ENCODE assay signal across 27 cellular contexts in the genomic region with DNA sequence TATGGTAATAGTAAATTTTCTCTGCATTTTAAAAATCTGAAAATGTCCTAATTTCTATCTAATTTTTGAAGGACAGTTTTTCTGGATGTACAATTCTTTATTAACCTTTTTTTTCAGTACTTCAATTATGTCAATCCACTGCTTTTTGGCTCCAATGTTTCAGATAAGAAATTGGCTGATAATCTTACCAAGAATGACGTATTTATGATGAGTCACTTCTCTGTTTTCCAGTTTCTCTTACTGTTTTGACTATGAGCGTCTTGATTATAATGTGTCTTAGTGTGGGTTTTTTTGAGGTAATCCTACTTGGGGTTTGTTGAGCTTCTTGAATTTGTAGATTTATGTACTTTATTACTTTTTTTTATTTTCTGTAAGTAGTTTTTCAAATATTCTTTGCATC. TPM values are rescaled to one million over a fixed set of nuclear protein-coding genes. Genes with fewer than 3 reads are reported as not detected.
A peak's percentile ranks its signal among the peaks of the same experiment; 100 is the strongest.
DNase-seq lines count a peak whose midpoint lies in the region; ATAC-seq, FAIRE-seq and TF ChIP-seq lines count a peak whose summit lies in the region.
"Had no signal": no experiment of that assay in that cellular context is flagged by ENCODE, and none has a peak within 500 bp of the region (broad histone marks: within the 10 kb centered on the region; RNA-seq: fewer than 3 reads in every experiment).

No MANE protein-coding gene starts in this region.

- H3K36me3 ChIP-seq in right atrium auricular region, result no peaks in the 10 kb centered on the region
- H3K36me3 ChIP-seq in left ventricle myocardium inferior, result no peaks in the 10 kb centered on the region
- H3K36me3 ChIP-seq: BLaER1 treated with 17β-estradiol and CSF1 and Interleukin-3, amounts not matched to agents 10 nM and 100 nM; SJCRH30 had no signal

- intact Hi-C loops in left ventricle myocardium inferior (cut with micrococcal nuclease), result no loop called here

- H3K27me3 Mint-ChIP-seq in WTC11 (ENCODE audit: low read depth), result no peaks in the 10 kb centered on the region
- no peaks in the 10 kb centered on the region for H3K27me3 Mint-ChIP-seq in nephron progenitor cell (ENCODE audit: low read depth, poor library complexity)
- H3K27me3 Mint-ChIP-seq: activated CD4-positive, alpha-beta T cell treated with anti-CD3 and anti-CD28 coated beads, Interleukin-2, amount 10 ng/mL, durations not matched to agents 24 days and 14 days; activated naive CD8-positive, alpha-beta T cell had no signal

- H3K9me3 Mint-ChIP-seq in WTC11, result peaks cover 12% of the 10 kb centered on the region
- peaks cover 7% of the 10 kb centered on the region for H3K9me3 Mint-ChIP-seq in nephron progenitor cell
- H3K9me3 Mint-ChIP-seq: activated CD4-positive, alpha-beta T cell treated with anti-CD3 and anti-CD28 coated beads, Interleukin-2, amount 10 ng/mL, durations not matched to agents 24 days and 14 days; activated T-helper 1 cell treated with anti-CD3 and anti-CD28 coated beads, Interleukin-12 subunit alpha, Interleukin-12 subunit beta, Interleukin-2, Interleukin-4 antibody, amounts not matched to agents 30 ng/mL and 10 ng/mL and 1 ng/mL, durations not matched to agents 14 hours and 24 hours and 36 hours had no signal

- TF ChIP-seq RAD21 in A549 (conservative IDR thresholded peaks at IDR 0.05 in 1 of 2, IDR thresholded peaks at IDR 0.05 in 1 of 2), result no peak

- no peak overlapping the region for H3K4me3 ChIP-seq in A549
- H3K4me3 ChIP-seq in right atrium auricular region, result no peak overlapping the region
- H3K4me3 ChIP-seq in left ventricle myocardium inferior, result no peak overlapping the region
- H3K4me3 ChIP-seq: BLaER1 treated with 17β-estradiol and CSF1 and Interleukin-3, amounts not matched to agents 10 nM and 100 nM; SJCRH30 had no signal

- H3K4me1 Mint-ChIP-seq in WTC11 (peaks cover 6% of the 10 kb centered on the region), nephron progenitor cell (no peaks in the 10 kb centered on the region)
- H3K4me1 Mint-ChIP-seq: activated CD4-positive, alpha-beta T cell treated with anti-CD3 and anti-CD28 coated beads, Interleukin-2, amount 10 ng/mL, durations not matched to agents 24 days and 14 days; naive thymus-derived CD8-positive, alpha-beta T cell had no signal

- ATAC-seq in A549 (no peak), WTC11 (no peak)
- ATAC-seq: naive thymus-derived CD8-positive, alpha-beta T cell; sciatic nerve had no signal

- POLR2A ChIA-PET in A549 (lab: Yijun Ruan, JAX) (no interaction called here), WTC11 (lab: Charles Lee) (no interaction called here)

- whole genome bisulfite sequencing in A549 (ENCODE audit: missing lambda C conversion rate), result 75% methylated on average over 2 of the region's 2 CpGs

- no peak for TF ChIP-seq EP300 in A549 (IDR thresholded peaks at IDR 0.05)

- H3K27ac ChIP-seq in A549, result no peak overlapping the region
- no peak overlapping the region for H3K27ac ChIP-seq in right atrium auricular region
- H3K27ac ChIP-seq in left ventricle myocardium inferior (replicated peaks), result no peak overlapping the region
- H3K27ac ChIP-seq: BLaER1 treated with 17β-estradiol and CSF1 and Interleukin-3, amounts not matched to agents 10 nM and 100 nM; SJCRH30 had no signal

- H3K4me1 ChIP-seq in A549 (no peaks in the 10 kb centered on the region), right atrium auricular region (no peaks in the 10 kb centered on the region), left ventricle myocardium inferior (no peaks in the 10 kb centered on the region)
- H3K4me1 ChIP-seq: BLaER1 treated with 17β-estradiol and CSF1 and Interleukin-3, amounts not matched to agents 10 nM and 100 nM; SJCRH30 had no signal

- no peak overlapping the region for H3K4me2 ChIP-seq in A549
- H3K4me2 ChIP-seq: BLaER1 treated with 17β-estradiol and CSF1 and Interleukin-3, amounts not matched to agents 10 nM and 100 nM had no signal

- H3K36me3 Mint-ChIP-seq in WTC11 (peaks cover 8% of the 10 kb centered on the region), nephron progenitor cell (ENCODE audit: low read depth) (no peaks in the 10 kb centered on the region)
- H3K36me3 Mint-ChIP-seq: activated naive CD8-positive, alpha-beta T cell; naive thymus-derived CD8-positive, alpha-beta T cell had no signal

- H3K9me3 ChIP-seq in A549 (peaks cover 13% of the 10 kb centered on the region), right atrium auricular region (peaks cover 0 to 10% of the 10 kb centered on the region in 2 donors), left ventricle myocardium inferior (replicated peaks) (peaks cover 12% of the 10 kb centered on the region)
- H3K9me3 ChIP-seq: BLaER1 treated with 17β-estradiol and CSF1 and Interleukin-3, amounts not matched to agents 10 nM and 100 nM; SJCRH30 had no signal

- H3K27me3 ChIP-seq in right atrium auricular region (no peaks in the 10 kb centered on the region), left ventricle myocardium inferior (ENCODE audit: low read depth) (no peaks in the 10 kb centered on the region)
- H3K27me3 ChIP-seq: BLaER1 treated with 17β-estradiol and CSF1 and Interleukin-3, amounts not matched to agents 10 nM and 100 nM; SJCRH30 had no signal

- TF ChIP-seq CTCF in A549 (IDR thresholded peaks at IDR 0.05), result no peak
- no peak for TF ChIP-seq CTCF in WTC11 (IDR thresholded peaks at IDR 0.05)
- TF ChIP-seq CTCF in right atrium auricular region (IDR thresholded peaks at IDR 0.05), result no peak
- TF ChIP-seq CTCF in nephron progenitor cell (IDR thresholded peaks at IDR 0.05), result no peak
- no peak for TF ChIP-seq CTCF in left ventricle myocardium inferior (IDR thresholded peaks at IDR 0.05; ENCODE audit: borderline replicate concordance)

- H3K27ac Mint-ChIP-seq in WTC11 (no peak overlapping the region), nephron progenitor cell (no peak overlapping the region)
- H3K27ac Mint-ChIP-seq: activated CD4-positive, alpha-beta T cell treated with anti-CD3 and anti-CD28 coated beads, Interleukin-2, amount 10 ng/mL, durations not matched to agents 24 days and 14 days; activated naive CD8-positive, alpha-beta T cell; activated T-helper 1 cell treated with anti-CD3 and anti-CD28 coated beads, Interleukin-12 subunit alpha, Interleukin-12 subunit beta, Interleukin-2, Interleukin-4 antibody, amounts not matched to agents 30 ng/mL and 10 ng/mL and 1 ng/mL, durations not matched to agents 14 hours and 24 hours and 36 hours; naive thymus-derived CD8-positive, alpha-beta T cell had no signal

- no peak for FAIRE-seq in A549 (lab: Jason Lieb, UNC)

- H3K4me3 Mint-ChIP-seq in WTC11, result no peak overlapping the region
- H3K4me3 Mint-ChIP-seq in nephron progenitor cell, result no peak overlapping the region
- H3K4me3 Mint-ChIP-seq: activated CD4-positive, alpha-beta T cell treated with anti-CD3 and anti-CD28 coated beads, Interleukin-2, amount 10 ng/mL, durations not matched to agents 24 days and 14 days; activated naive CD8-positive, alpha-beta T cell; activated T-helper 1 cell treated with anti-CD3 and anti-CD28 coated beads, Interleukin-12 subunit alpha, Interleukin-12 subunit beta, Interleukin-2, Interleukin-4 antibody, amounts not matched to agents 30 ng/mL and 10 ng/mL and 1 ng/mL, durations not matched to agents 14 hours and 24 hours and 36 hours; naive thymus-derived CD8-positive, alpha-beta T cell had no signal

- DNase-seq in A549 (ENCODE audit: low read depth in 1 of 2, low spot score in 1 of 2) (peak in 1 of 2 experiments; percentile 16), HT1080 (ENCODE audit: low read depth) (peak; percentile 33), WTC11 (ENCODE audit: low spot score) (no peak), glomerular visceral epithelial cell (ENCODE audit: extremely low spot score) (peak; percentile 9), right atrium auricular region (ENCODE audit: low spot score) (no peak), nephron progenitor cell (no peak), left ventricle myocardium inferior (no peak), SHP77 (lab: John Stamatoyannopoulos, UW) (no peak)
- DNase-seq: activated CD4-positive, alpha-beta T cell treated with anti-CD3 and anti-CD28 coated beads, Interleukin-2, amount 10 ng/mL, durations not matched to agents 24 days and 14 days; HCEC 1CT; KBM-7; kidney glomerular epithelial cell; naive thymus-derived CD8-positive, alpha-beta T cell; NCI-H1092 treated with DMSO at 0.1 percent for 48 hours; NCI-H2081; NCI-H446 treated with DMSO at 0.1 percent for 48 hours; SJCRH30; stimulated activated CD4-positive, alpha-beta T cell treated with anti-CD3 and anti-CD28 coated beads, Interleukin-15, amount 100 ng/mL, for 24 hours had no signal

- CTCF ChIA-PET in A549 (lab: Yijun Ruan, JAX), result no interaction called here
- CTCF ChIA-PET in WTC11 (lab: Charles Lee), result no interaction called here

- no peak for TF ChIP-seq POLR2A in A549 (IDR thresholded peaks at IDR 0.05; ENCODE audit: low read length)

TF ChIP-seq in A549, 52 proteins besides CTCF, POLR2A, EP300 and RAD21 (continues in another document):
- TF ChIP-seq FOSL2 (IDR thresholded peaks at IDR 0.05) (no peak), FOSL2 (CRISPR knock-in tag; IDR thresholded peaks at IDR 0.05) (peak; percentile 79)

TF ChIP-seq in WTC11, 78 proteins besides CTCF, POLR2A, EP300 and RAD21 (continues in another document):
- TF ChIP-seq ZBTB21 (CRISPR knock-in tag; IDR thresholded peaks at IDR 0.05; ENCODE audit: borderline replicate concordance) (no peak), ZNF317 (CRISPR knock-in tag; IDR thresholded peaks at IDR 0.05; ENCODE audit: borderline replicate concordance, low read depth) (peak; percentile 67), ZNF263 (CRISPR knock-in tag; IDR thresholded peaks at IDR 0.05; ENCODE audit: low read depth) (no peak), TP53 (CRISPR knock-in tag; IDR thresholded peaks at IDR 0.05) (no peak)
- TF ChIP-seq, protein P1, sequence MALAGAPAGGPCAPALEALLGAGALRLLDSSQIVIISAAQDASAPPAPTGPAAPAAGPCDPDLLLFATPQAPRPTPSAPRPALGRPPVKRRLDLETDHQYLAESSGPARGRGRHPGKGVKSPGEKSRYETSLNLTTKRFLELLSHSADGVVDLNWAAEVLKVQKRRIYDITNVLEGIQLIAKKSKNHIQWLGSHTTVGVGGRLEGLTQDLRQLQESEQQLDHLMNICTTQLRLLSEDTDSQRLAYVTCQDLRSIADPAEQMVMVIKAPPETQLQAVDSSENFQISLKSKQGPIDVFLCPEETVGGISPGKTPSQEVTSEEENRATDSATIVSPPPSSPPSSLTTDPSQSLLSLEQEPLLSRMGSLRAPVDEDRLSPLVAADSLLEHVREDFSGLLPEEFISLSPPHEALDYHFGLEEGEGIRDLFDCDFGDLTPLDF (CRISPR knock-in tag; IDR thresholded peaks at IDR 0.05), result no peak

RNA-seq across cellular contexts. Expression of a gene that starts 47.2 kb away (rescaled TPM):
- polyA plus RNA-seq in A549 (2011; rRNA removed), result 1.3 and 1.6 TPM in 2 replicates
- 0.04 and 0.05 TPM in 2 replicates for polyA plus RNA-seq in A549 (2012; cell fraction: cytosol; rRNA removed)
- 0.05 TPM in 2 replicates for polyA plus RNA-seq in A549 (2012; cell fraction: nucleus; rRNA removed)
- 0.09 to 0.16 TPM (median 0.14 TPM) in 3 replicates for polyA plus RNA-seq in A549 (2017; fragmentation: RNase III; extraction: RNeasy Plus Mini Kit Qiagen cat#74134 plus additional on column Dnase treatment)
- polyA minus RNA-seq in A549 (2011; rRNA and poly(A)+ RNA removed), result 0.29 and 0.33 TPM in 2 replicates
- total RNA-seq in HT1080 (2014; rRNA removed; shearing (Covaris generic)), result not detected in 2 replicates
- not detected in 2 replicates for polyA plus RNA-seq in HT1080 (2015; cell fraction: cytosol; rRNA removed)
- polyA plus RNA-seq in HT1080 (2015; cell fraction: nucleus; rRNA removed), result not detected in 2 replicates
- total RNA-seq in WTC11 (2021), result not detected in 3 replicates
- total RNA-seq in right atrium auricular region, result not detected
- not detected for total RNA-seq in left ventricle myocardium inferior
- total RNA-seq: activated CD4-positive, alpha-beta T cell treated with anti-CD3 and anti-CD28 coated beads, Interleukin-2, amount 10 ng/mL, durations not matched to agents 24 days and 14 days; activated T-helper 1 cell treated with anti-CD3 and anti-CD28 coated beads, Interleukin-12 subunit alpha, Interleukin-12 subunit beta, Interleukin-2, Interleukin-4 antibody, amounts not matched to agents 30 ng/mL and 10 ng/mL and 1 ng/mL, durations not matched to agents 14 hours and 24 hours and 36 hours; chondrocyte; naive thymus-derived CD8-positive, alpha-beta T cell; osteocyte; sciatic nerve; SJCRH30; T-helper 1 cell treated with Interleukin-12 subunit alpha and Interleukin-12 subunit beta and Interleukin-4 antibody, amounts not matched to agents 30 ng/mL and 1 ng/mL, for 36 hours; ureter had no signal
- polyA plus RNA-seq: esophagus; naive thymus-derived CD8-positive, alpha-beta T cell had no signal

Comparison
In these comparisons a context has a peak if more than half of its experiments do, and no peak if none do; other contexts are left out.
1. DNase-seq: peak in HT1080 (single experiment) and glomerular visceral epithelial cell (single experiment); none in WTC11 (single experiment), right atrium auricular region (single experiment), nephron progenitor cell (single experiment), left ventricle myocardium inferior (single experiment) and SHP77 (0 of 2).